In genomic region chr9:100919526-100919925, GRCh38 we compare ENCODE assay signal across 9 cellular contexts.
"Had no signal": no experiment of that assay in that cellular context is flagged by ENCODE, and none has a peak within 500 bp of the region (broad histone marks: within the 10 kb centered on the region; RNA-seq: fewer than 3 reads in every experiment).

No MANE protein-coding gene starts in this region.

- H3K36me3 ChIP-seq: HAP-1 had no signal

- H3K9me3 ChIP-seq: HAP-1 had no signal

- DNase-seq: GM23248, GOT3, H7, HFFc6, IMR-90, KG1 had no signal

- H3K4me1 ChIP-seq: HAP-1 had no signal

- H3K27ac ChIP-seq: GM23248 had no signal

- H3K4me3 ChIP-seq: GM23248, HAP-1, K562 had no signal

- ATAC-seq: HCT116, K562 had no signal
